In the genomic region with DNA sequence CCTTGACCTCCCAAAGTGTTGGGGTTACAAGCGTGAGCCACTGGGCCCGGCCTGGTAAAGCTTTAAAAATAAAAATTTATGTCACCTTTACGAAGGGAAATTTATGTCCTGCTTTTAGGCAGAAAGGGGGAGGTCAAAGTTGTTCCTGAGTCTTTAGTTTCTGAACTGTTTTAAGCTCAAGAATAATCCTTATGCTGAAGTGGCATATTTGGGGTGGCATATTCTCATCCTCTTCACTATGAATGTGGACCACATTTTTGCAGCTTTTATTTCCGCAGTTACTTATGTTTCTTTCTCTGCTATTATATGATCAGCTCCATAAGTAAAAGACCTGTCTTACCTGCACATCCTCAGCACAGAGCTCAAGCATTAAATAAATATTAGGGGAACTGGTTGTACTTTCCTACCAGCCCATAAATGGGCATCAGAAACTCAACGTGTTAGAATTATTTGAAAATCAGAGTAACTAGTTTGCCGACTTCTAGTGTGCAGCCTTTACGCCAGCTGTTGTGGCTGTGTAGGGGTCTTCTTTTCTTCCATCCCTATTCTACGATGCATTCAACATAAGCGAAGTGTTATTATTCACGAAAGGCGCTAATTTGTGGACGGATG, we compare ENCODE assay signal across 8 cellular contexts. TPM values are rescaled to one million over a fixed set of nuclear protein-coding genes. Genes with fewer than 3 reads are reported as not detected.
A peak's percentile ranks its signal among the peaks of the same experiment; 100 is the strongest.
DNase-seq lines count a peak whose midpoint lies in the region; ATAC-seq, FAIRE-seq and TF ChIP-seq lines count a peak whose summit lies in the region.

No MANE protein-coding gene starts in this region.

- H3K27me3 Mint-ChIP-seq in HFFc6 (ENCODE audit: insufficient read depth) (peaks cover 1% of the 10 kb centered on the region; the same call in 1 of the 2 replicates), naive B cell (no peaks in the 10 kb centered on the region)
- peaks cover 22% of the 10 kb centered on the region for H3K27me3 Mint-ChIP-seq in activated CD4-positive, alpha-beta T cell treated with anti-CD3 and anti-CD28 coated beads, Interleukin-2, amount 10 ng/mL, durations not matched to agents 24 days and 14 days

- peak overlapping the region; percentile 93; the same call in 1 of the 2 replicates for H3K27ac Mint-ChIP-seq in HFFc6
- H3K27ac Mint-ChIP-seq in naive B cell = peak overlapping the region in 4 of 6 donors; percentile 30 to 94 (median 62)
- no peak overlapping the region for H3K27ac Mint-ChIP-seq in activated CD4-positive, alpha-beta T cell treated with anti-CD3 and anti-CD28 coated beads, Interleukin-2, amount 10 ng/mL, durations not matched to agents 24 days and 14 days

- H3K27me3 ChIP-seq in mammary epithelial cell (ENCODE audit: insufficient read depth, low read length) = no peaks in the 10 kb centered on the region

- H3K4me1 Mint-ChIP-seq in HFFc6 (ENCODE audit: low read depth) (peaks cover 22% of the 10 kb centered on the region), naive B cell (peaks cover 9 to 24% (median 13%) of the 10 kb centered on the region in 3 donors)
- H3K4me1 Mint-ChIP-seq in activated CD4-positive, alpha-beta T cell treated with anti-CD3 and anti-CD28 coated beads, Interleukin-2, amount 10 ng/mL, durations not matched to agents 24 days and 14 days = peaks cover 13% of the 10 kb centered on the region

- H3K4me3 Mint-ChIP-seq in HFFc6 = peak overlapping the region; percentile 90
- H3K4me3 Mint-ChIP-seq in naive B cell = peak overlapping the region; percentile 49 to 96 (median 93)
- H3K4me3 Mint-ChIP-seq in activated CD4-positive, alpha-beta T cell treated with anti-CD3 and anti-CD28 coated beads, Interleukin-2, amount 10 ng/mL, durations not matched to agents 24 days and 14 days = no peak overlapping the region

- H3K4me2 ChIP-seq in A549 = peak overlapping the region; percentile 84
- peak overlapping the region; percentile 97 for H3K4me2 ChIP-seq in mammary epithelial cell (ENCODE audit: insufficient read depth, low read depth, low read length)

- H3K9me3 Mint-ChIP-seq in HFFc6 = no peaks in the 10 kb centered on the region
- H3K9me3 Mint-ChIP-seq in naive B cell = no peaks in the 10 kb centered on the region
- H3K9me3 Mint-ChIP-seq in activated CD4-positive, alpha-beta T cell treated with anti-CD3 and anti-CD28 coated beads, Interleukin-2, amount 10 ng/mL, durations not matched to agents 24 days and 14 days = no peaks in the 10 kb centered on the region

- CTCF ChIA-PET in A549 (lab: Yijun Ruan, JAX) (interaction anchor here (0.6 to 1.5 kb wide), 3 partner anchors 75 to 387 kb away, joined by 3 read pairs; no protein-coding TSS in a partner anchor), mammary epithelial cell (lab: Charles Lee; ENCODE audit: low non-redundant PET) (no interaction called here)

- POLR2A ChIA-PET in A549 (lab: Yijun Ruan, JAX) = no interaction called here

- H3K9ac ChIP-seq in mammary epithelial cell (ENCODE audit: insufficient read depth, low read length) = no peak overlapping the region

- peak overlapping the region; percentile 15 for H2AFZ ChIP-seq in mammary epithelial cell (ENCODE audit: low read depth, low read length)

- in situ Hi-C loops in mammary epithelial cell (cut with MboI; ENCODE audit: low sequenced_read_pairs in 2 of 2) = no loop called here

- no peak for FAIRE-seq in A549 (lab: Jason Lieb, UNC)

- intact Hi-C loops in mammary epithelial cell (cut with micrococcal nuclease) = no loop called here
- intact Hi-C loops in activated CD4-positive, alpha-beta T cell treated with anti-CD3 and anti-CD28 coated beads, Interleukin-2, amount 10 ng/mL, durations not matched to agents 24 days and 14 days (cut with micrococcal nuclease) = no loop called here

- dilution Hi-C loops in mammary epithelial cell (cut with HindIII; ENCODE audit: low sequenced_read_pairs) = no loop called here

- H3K9me3 ChIP-seq in A549 (no peaks in the 10 kb centered on the region), mammary epithelial cell (replicated peaks; ENCODE audit: insufficient read depth, low read length) (no peaks in the 10 kb centered on the region)

- H3K4me1 ChIP-seq in A549 = peaks cover 10% of the 10 kb centered on the region
- peaks cover 8% of the 10 kb centered on the region for H3K4me1 ChIP-seq in mammary epithelial cell (ENCODE audit: insufficient read depth, low read length)

- no peaks in the 10 kb centered on the region for H3K79me2 ChIP-seq in mammary epithelial cell (ENCODE audit: insufficient read depth, low read length)

- no peak for ATAC-seq in A549
- ATAC-seq in naive B cell (ENCODE audit: low read depth in 2 of 2) = no peak
- ATAC-seq in GM18502 (IDR thresholded peaks at IDR 0.05; ENCODE audit: poor library complexity, unreplicated experiment) = no peak
- ATAC-seq in GM21528 (IDR thresholded peaks at IDR 0.05; ENCODE audit: low FRiP score, unreplicated experiment) = no peak

- TF ChIP-seq EP300 in A549 (IDR thresholded peaks at IDR 0.05) = no peak

- TF ChIP-seq POLR2A in A549 (IDR thresholded peaks at IDR 0.05; ENCODE audit: low read length) = no peak

- TF ChIP-seq RAD21 in A549 (conservative IDR thresholded peaks at IDR 0.05 in 1 of 2, IDR thresholded peaks at IDR 0.05 in 1 of 2) = no peak

- peak overlapping the region; percentile 69 for H3K4me3 ChIP-seq in A549
- H3K4me3 ChIP-seq in mammary epithelial cell (replicated peaks in 1 of 3; ENCODE audit: insufficient read depth in 1 of 3, low read depth in 2 of 3, low read length in 3 of 3) = peak overlapping the region; percentile 2 to 77 (median 43)

- no peaks in the 10 kb centered on the region for H3K36me3 Mint-ChIP-seq in HFFc6 (ENCODE audit: low read depth)
- H3K36me3 Mint-ChIP-seq in naive B cell = no peaks in the 10 kb centered on the region
- H3K36me3 Mint-ChIP-seq in activated CD4-positive, alpha-beta T cell treated with anti-CD3 and anti-CD28 coated beads, Interleukin-2, amount 10 ng/mL, durations not matched to agents 24 days and 14 days (ENCODE audit: low read depth) = peaks cover 2% of the 10 kb centered on the region

- BruUV-seq in mammary epithelial cell (replicated peaks; lab: Mats Ljungman, UMichigan) = no TSS peak

- TF ChIP-seq CTCF in A549 (IDR thresholded peaks at IDR 0.05) (no peak), HFFc6 (IDR thresholded peaks at IDR 0.05) (no peak), mammary epithelial cell (conservative IDR thresholded peaks at IDR 0.05 in 1 of 2, IDR thresholded peaks at IDR 0.05 in 1 of 2; ENCODE audit: extremely low read depth in 1 of 2, insufficient read depth in 1 of 2, low read depth in 1 of 2, low read length in 2 of 2) (no peak)

- H3K36me3 ChIP-seq in mammary epithelial cell (ENCODE audit: insufficient read depth, low read length) = no peaks in the 10 kb centered on the region

- H3K27ac ChIP-seq in A549 (peak overlapping the region; percentile 85 to 98), mammary epithelial cell (ENCODE audit: insufficient read depth, low read depth, low read length) (peak overlapping the region; percentile 54)

- 96% methylated on average over 12 of the region's 12 CpGs for WGBS in A549 (ENCODE audit: missing lambda C conversion rate)
- 73% methylated on average over 12 of the region's 12 CpGs for WGBS in mammary epithelial cell (ENCODE audit: low coverage, missing lambda C conversion rate)

- no peaks in the 10 kb centered on the region for H4K20me1 ChIP-seq in mammary epithelial cell (ENCODE audit: insufficient read depth, low read length)

- DNase-seq in A549 (ENCODE audit: low read depth in 1 of 2, low spot score in 1 of 2) (no peak), HFFc6 (no peak), mammary epithelial cell (no peak), naive B cell (no peak), ureter (ENCODE audit: low spot score) (no peak)
- no peak for DNase-seq in activated CD4-positive, alpha-beta T cell treated with anti-CD3 and anti-CD28 coated beads, Interleukin-2, amount 10 ng/mL, durations not matched to agents 24 days and 14 days

TF ChIP-seq in A549, 52 proteins besides CTCF, POLR2A, EP300 and RAD21 (continues in another document):
- TF ChIP-seq SMC3 (IDR thresholded peaks at IDR 0.05) (no peak), PHF8 (IDR thresholded peaks at IDR 0.05; ENCODE audit: borderline replicate concordance, low read depth) (no peak), NFE2L2 (conservative IDR thresholded peaks at IDR 0.05; ENCODE audit: low read length) (no peak), RARB (CRISPR knock-in tag; IDR thresholded peaks at IDR 0.05) (no peak), PBX3 (IDR thresholded peaks at IDR 0.05) (no peak), SREBF2 (IDR thresholded peaks at IDR 0.05) (no peak), NPAS2 (CRISPR knock-in tag; IDR thresholded peaks at IDR 0.05; ENCODE audit: borderline replicate concordance) (no peak), GATA3 (IDR thresholded peaks at IDR 0.05; ENCODE audit: borderline replicate concordance) (no peak), EHF (CRISPR knock-in tag; IDR thresholded peaks at IDR 0.05) (no peak), HEYL (CRISPR knock-in tag; IDR thresholded peaks at IDR 0.05) (no peak), CEBPB (IDR thresholded peaks at IDR 0.05) (no peak), BHLHE40 (IDR thresholded peaks at IDR 0.05; ENCODE audit: low read depth, low read length) (no peak), HOXB5 (CRISPR knock-in tag; IDR thresholded peaks at IDR 0.05) (no peak), HDAC2 (IDR thresholded peaks at IDR 0.05) (no peak)

RNA-seq across cellular contexts. Expression of gene AKAP7, which starts 0.9 kb away (rescaled TPM):
- polyA plus RNA-seq in A549 (2011; rRNA removed) = 2.8 and 3.7 TPM in 2 replicates
- 0.54 and 0.60 TPM in 2 replicates for polyA plus RNA-seq in A549 (2012; cell fraction: cytosol; rRNA removed)
- 0.20 and 0.80 TPM in 2 replicates for polyA plus RNA-seq in A549 (2012; cell fraction: nucleus; rRNA removed)
- 2.5 to 3.0 TPM (median 2.7 TPM) in 3 replicates for polyA plus RNA-seq in A549 (2017; fragmentation: RNase III; extraction: RNeasy Plus Mini Kit Qiagen cat#74134 plus additional on column Dnase treatment)
- polyA minus RNA-seq in A549 (2011; rRNA and poly(A)+ RNA removed) = 1.2 and 1.4 TPM in 2 replicates
- total RNA-seq in HFFc6 (2021; fragmentation: NEBNext Ultra II Directional; extraction: Animal tissue kit (Norgen Biotek cat#: 25700)) = 1 to 10 TPM; 1.1 to 3.9 (median 3.0) TPM
- 1 to 10 TPM; 4.0 to 6.0 TPM for total RNA-seq in mammary epithelial cell
- 0.99 TPM for polyA plus RNA-seq in mammary epithelial cell
- 1.0 TPM for polyA minus RNA-seq in mammary epithelial cell
- 10 to 100 TPM in 3 of 6 donors, 1 to 10 TPM in 3; 6.9 to 33.8 (median 10.5) TPM for polyA plus RNA-seq in naive B cell (ENCODE audit: low read depth in 6 of 6)
- 16.5 TPM for total RNA-seq in ureter
- total RNA-seq in activated CD4-positive, alpha-beta T cell treated with anti-CD3 and anti-CD28 coated beads, Interleukin-2, amount 10 ng/mL, durations not matched to agents 24 days and 14 days = 3.2 and 4.1 TPM in 2 replicates
